In genomic region chr4:184636144-184636543, GRCh38 we compare ENCODE assay signal across 8 cellular contexts.
"Had no signal": no experiment of that assay in that cellular context is flagged by ENCODE, and none has a peak within 500 bp of the region (broad histone marks: within the 10 kb centered on the region; RNA-seq: fewer than 3 reads in every experiment).

No MANE protein-coding gene starts in this region.

- H3K27ac ChIP-seq: GM23248 had no signal

- FAIRE-seq: K562 had no signal

- H3K9me3 ChIP-seq: HAP-1 had no signal

- H2AFZ ChIP-seq: GM23248 had no signal

- H3K4me3 ChIP-seq: GM23248, HAP-1, K562 had no signal

- H3K9me3 Mint-ChIP-seq: HFFc6 had no signal

- H3K27ac Mint-ChIP-seq: HFFc6 had no signal

- H3K4me1 ChIP-seq: HAP-1 had no signal

- DNase-seq: GM23248, GOT3, H7, HFFc6, IMR-90 had no signal

- H3K9ac ChIP-seq: GM23248 had no signal

- ATAC-seq: HCT116, K562 had no signal

- H3K4me3 Mint-ChIP-seq: HFFc6 had no signal
